14 cellular contexts compared by ENCODE assay signal in the genomic region with DNA sequence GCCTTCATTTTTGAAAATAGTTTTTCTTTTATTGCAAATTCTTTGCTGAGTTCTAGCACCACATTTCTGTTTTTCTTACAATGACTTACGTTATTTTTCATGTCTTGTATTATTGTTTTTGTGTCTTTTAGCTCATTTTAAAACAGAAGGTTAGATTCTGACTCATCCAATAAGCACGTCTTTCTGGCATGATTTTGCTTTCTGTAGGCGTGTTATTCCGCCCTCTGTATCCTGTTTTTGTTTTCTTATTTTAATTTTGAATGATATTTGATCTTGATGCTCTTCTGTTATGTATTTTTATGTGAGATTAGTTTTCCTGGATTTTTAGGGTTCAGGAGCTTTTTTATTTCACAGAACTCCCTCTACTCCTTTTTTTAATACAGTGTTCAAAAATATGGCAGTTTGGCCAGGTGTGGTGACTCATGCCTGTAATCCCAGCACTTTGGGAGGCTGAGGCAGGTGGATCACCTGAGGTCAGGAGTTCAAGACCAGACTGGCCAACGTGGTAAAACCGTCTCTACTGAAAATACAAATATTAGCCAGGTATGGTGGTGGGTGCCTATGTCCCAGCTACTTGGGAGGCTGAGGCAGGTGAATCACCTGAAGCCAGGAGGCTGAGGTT.
DNase-seq lines count a peak whose midpoint lies in the region; ATAC-seq, FAIRE-seq and TF ChIP-seq lines count a peak whose summit lies in the region.
"Had no signal": no experiment of that assay in that cellular context is flagged by ENCODE, and none has a peak within 500 bp of the region (broad histone marks: within the 10 kb centered on the region; RNA-seq: fewer than 3 reads in every experiment).

No MANE protein-coding gene starts in this region.

- intact Hi-C loops in PC-9 (cut with micrococcal nuclease; ENCODE audit: unreplicated experiment), result loop anchor here (2.0 kb wide), 1 partner anchor 27 kb away; no protein-coding TSS in a partner anchor
- intact Hi-C loops in endothelial cell of umbilical vein (cut with micrococcal nuclease), result no loop called here

- H3K36me3 ChIP-seq in PC-9 (ENCODE audit: low read depth) (no peaks in the 10 kb centered on the region), endothelial cell of umbilical vein (ENCODE audit: control insufficient read depth in 2 of 2, extremely low read depth in 1 of 2, insufficient read depth in 2 of 2, low read length in 2 of 2) (no peaks in the 10 kb centered on the region)
- H3K36me3 ChIP-seq: BLaER1, prostate gland had no signal

- POLR2A ChIA-PET in PC-9 (lab: Charles Lee; ENCODE audit: unreplicated experiment), result interaction anchor here (0.6 kb wide), 1 partner anchor 78 kb away, joined by 3 read pairs; no protein-coding TSS in a partner anchor
- POLR2A ChIA-PET in endothelial cell of umbilical vein (lab: Charles Lee), result interaction anchor here (0.5 kb wide), 1 partner anchor 366 kb away, joined by 3 read pairs; a partner anchor contains a TSS

- dilution Hi-C loops in endothelial cell of umbilical vein (cut with MboI; ENCODE audit: extremely low pct_ligation_motif_present, low sequenced_read_pairs), result no loop called here

- H2AFZ ChIP-seq in PC-9 (no peak overlapping the region), endothelial cell of umbilical vein (ENCODE audit: low read depth, low read length) (no peak overlapping the region)

- no TSS peak for BruUV-seq in PC-9 (replicated peaks; lab: Mats Ljungman, UMichigan)
- BruUV-seq in endothelial cell of umbilical vein (replicated peaks; lab: Mats Ljungman, UMichigan), result no TSS peak

- FAIRE-seq in endothelial cell of umbilical vein (lab: Jason Lieb, UNC), result peak; percentile 88

- no peaks in the 10 kb centered on the region for H3K9me2 ChIP-seq in PC-9 (ENCODE audit: insufficient read depth)

- TF ChIP-seq POLR2A in endothelial cell of umbilical vein (IDR thresholded peaks at IDR 0.05; ENCODE audit: low read depth, low read length), result no peak

- in situ Hi-C loops in KBM-7 (cut with MboI; ENCODE audit: low pct_unique_long_range_greater_than_20kb, low sequenced_read_pairs), result no loop called here

- H3K9me3 ChIP-seq in PC-9 (ENCODE audit: insufficient read depth, low read depth) (no peaks in the 10 kb centered on the region), endothelial cell of umbilical vein (replicated peaks; ENCODE audit: control insufficient read depth, insufficient read depth, low read length) (no peaks in the 10 kb centered on the region)
- H3K9me3 ChIP-seq: BLaER1, prostate gland had no signal

- H3K4me2 ChIP-seq in PC-9 (peak overlapping the region; percentile 35), endothelial cell of umbilical vein (ENCODE audit: insufficient read depth, low read length) (peak overlapping the region; percentile 73)
- H3K4me2 ChIP-seq: BLaER1 had no signal

- peak overlapping the region; percentile 34 for H3K9ac ChIP-seq in endothelial cell of umbilical vein (replicated peaks; ENCODE audit: extremely low read depth, insufficient read depth, low read length)
- H3K9ac ChIP-seq: BLaER1 had no signal

- CTCF ChIA-PET in PC-9 (lab: Charles Lee) (no interaction called here), endothelial cell of umbilical vein (lab: Charles Lee) (interaction anchor here (1.0 to 3.1 kb wide), 6 partner anchors 9 to 301 kb away, joined by 3 to 18 read pairs (median 4); no protein-coding TSS in a partner anchor)

- DNase-seq in ELR (ENCODE audit: low read depth) (peak; percentile 76), PC-9 (peak; percentile 16 to 40), endothelial cell of umbilical vein (ENCODE audit: low read depth, low spot score) (peak; percentile 80), non-pigmented ciliary epithelial cell (ENCODE audit: low read depth) (peak; percentile 42), NCI-H748 (lab: John Stamatoyannopoulos, UW; ENCODE audit: unreplicated experiment) (no peak), KBM-7 (no peak), NCI-H1417 treated with DMSO at 0.1 percent for 48 hours (lab: John Stamatoyannopoulos, UW) (no peak)
- DNase-seq: aorta; DMS53; effector memory CD8-positive, alpha-beta T cell; left colon had no signal

- H3K4me1 ChIP-seq in PC-9 (replicated peaks; ENCODE audit: insufficient read depth), result peaks cover 15% of the 10 kb centered on the region
- peaks cover 20% of the 10 kb centered on the region for H3K4me1 ChIP-seq in endothelial cell of umbilical vein (ENCODE audit: control insufficient read depth, extremely low read depth, insufficient read depth, low read length)
- H3K4me1 ChIP-seq: prostate gland had no signal

- H3K4me3 ChIP-seq in PC-9 (no peak overlapping the region), endothelial cell of umbilical vein (replicated peaks in 1 of 3; ENCODE audit: insufficient read depth in 1 of 3, low read depth in 1 of 3, low read length in 3 of 3) (no peak overlapping the region)
- H3K4me3 ChIP-seq: BLaER1, prostate gland had no signal

- H3K27me3 ChIP-seq in PC-9 (ENCODE audit: insufficient read depth, low read depth) (0 out of 2 replicates have a peak, but pooled peaks cover 10% of the 10 kb centered on the region), endothelial cell of umbilical vein (ENCODE audit: control insufficient read depth in 2 of 2, insufficient read depth in 2 of 2, low read length in 2 of 2) (peaks cover 2 to 6% of the 10 kb centered on the region in 2 experiments)
- H3K27me3 ChIP-seq: BLaER1 had no signal

- no peaks in the 10 kb centered on the region for H3K9me1 ChIP-seq in endothelial cell of umbilical vein (replicated peaks; ENCODE audit: control insufficient read depth, extremely low read depth, insufficient read depth, low read length)

- ATAC-seq in HG02852 (IDR thresholded peaks at IDR 0.05; ENCODE audit: unreplicated experiment), result no peak
- ATAC-seq: effector memory CD8-positive, alpha-beta T cell; left colon had no signal

- no peaks in the 10 kb centered on the region for H4K20me1 ChIP-seq in PC-9 (ENCODE audit: insufficient read depth)
- no peaks in the 10 kb centered on the region for H4K20me1 ChIP-seq in endothelial cell of umbilical vein (replicated peaks; ENCODE audit: control insufficient read depth, extremely low read depth, insufficient read depth, low read length)
- H4K20me1 ChIP-seq: BLaER1 had no signal

- H3F3A ChIP-seq in PC-9 (ENCODE audit: insufficient read depth, low read depth), result 0 out of 2 replicates have a peak, but pooled peaks cover 10% of the 10 kb centered on the region

- H3K27ac ChIP-seq in PC-9 (no peak overlapping the region), endothelial cell of umbilical vein (ENCODE audit: insufficient read depth, low read depth, low read length) (peak overlapping the region; percentile 63)
- H3K27ac ChIP-seq: BLaER1, prostate gland had no signal

- TF ChIP-seq CTCF in PC-9 (conservative IDR thresholded peaks at IDR 0.05) (no peak), endothelial cell of umbilical vein (IDR thresholded peaks at IDR 0.05; ENCODE audit: extremely low read depth in 1 of 2, insufficient read depth in 1 of 2, low read depth in 1 of 2, low read length in 2 of 2) (no peak)

- no peaks in the 10 kb centered on the region for H3K79me2 ChIP-seq in PC-9 (ENCODE audit: low read depth)
- H3K79me2 ChIP-seq in endothelial cell of umbilical vein (ENCODE audit: control insufficient read depth, insufficient read depth, low read length), result no peaks in the 10 kb centered on the region

TF ChIP-seq in endothelial cell of umbilical vein, 7 proteins besides CTCF, POLR2A, EP300 and RAD21:
- TF ChIP-seq EZH2 (IDR thresholded peaks at IDR 0.05; ENCODE audit: borderline replicate concordance, low read depth, low read length, severe bottlenecking), result no peak
- TF ChIP-seq JUN (IDR thresholded peaks at IDR 0.05; ENCODE audit: borderline replicate concordance, insufficient read depth, insufficient read length, low read depth), result peak; percentile 68

Comparison
In these comparisons a context has a peak if more than half of its experiments do, and no peak if none do; other contexts are left out.
1. DNase-seq: peak in ELR (single experiment), PC-9 (2 of 2), endothelial cell of umbilical vein (single experiment) and non-pigmented ciliary epithelial cell (single experiment); none in NCI-H748 (single experiment), KBM-7 (single experiment) and NCI-H1417 treated with DMSO at 0.1 percent for 48 hours (single experiment).